Comparison of ENCODE assay signal across 11 cellular contexts in genomic region chr20:51425347-51426106, GRCh38.
A peak's percentile ranks its signal among the peaks of the same experiment; 100 is the strongest.
DNase-seq lines count a peak whose midpoint lies in the region; ATAC-seq and TF ChIP-seq lines count a peak whose summit lies in the region.
"Had no signal": no experiment of that assay in that cellular context is flagged by ENCODE, and none has a peak within 500 bp of the region (broad histone marks: within the 10 kb centered on the region; RNA-seq: fewer than 3 reads in every experiment).

No MANE protein-coding gene starts in this region.

- H3K9me3 Mint-ChIP-seq in activated CD4-positive, alpha-beta T cell treated with anti-CD3 and anti-CD28 coated beads, Interleukin-2, amount 10 ng/mL, durations not matched to agents 24 days and 14 days: no peaks in the 10 kb centered on the region
- H3K9me3 Mint-ChIP-seq in stimulated activated effector memory CD8-positive, alpha-beta T cell treated with anti-CD3 and anti-CD28 coated beads, Interleukin-12 subunit alpha, Interleukin-12 subunit beta, amount 100 ng/mL, for 72 hours: no peaks in the 10 kb centered on the region

- H2AFZ ChIP-seq in mammary epithelial cell (ENCODE audit: low read depth, low read length): no peak overlapping the region

- no peaks in the 10 kb centered on the region for H3K79me2 ChIP-seq in mammary epithelial cell (ENCODE audit: insufficient read depth, low read length)

- BruUV-seq in mammary epithelial cell (replicated peaks; lab: Mats Ljungman, UMichigan): no TSS peak

- TF ChIP-seq CTCF in Peyer's patch (IDR thresholded peaks at IDR 0.05) (no peak), mammary epithelial cell (conservative IDR thresholded peaks at IDR 0.05 in 1 of 2, IDR thresholded peaks at IDR 0.05 in 1 of 2; ENCODE audit: extremely low read depth in 1 of 2, insufficient read depth in 1 of 2, low read depth in 1 of 2, low read length in 2 of 2) (no peak)

- H3K27me3 ChIP-seq in Peyer's patch (no peaks in the 10 kb centered on the region), mammary epithelial cell (ENCODE audit: insufficient read depth, low read length) (no peaks in the 10 kb centered on the region)
- H3K27me3 ChIP-seq: tibial artery had no signal

- CTCF ChIA-PET in mammary epithelial cell (lab: Charles Lee; ENCODE audit: low non-redundant PET): no interaction called here

- no peaks in the 10 kb centered on the region for H4K20me1 ChIP-seq in mammary epithelial cell (ENCODE audit: insufficient read depth, low read length)

- WGBS in mammary epithelial cell (ENCODE audit: low coverage, missing lambda C conversion rate): 88% methylated on average over 14 of the region's 22 CpGs

- H3K4me3 ChIP-seq in Peyer's patch: no peak overlapping the region
- no peak overlapping the region for H3K4me3 ChIP-seq in mammary epithelial cell (replicated peaks in 1 of 3; ENCODE audit: insufficient read depth in 1 of 3, low read depth in 2 of 3, low read length in 3 of 3)
- H3K4me3 ChIP-seq: tibial artery had no signal

- no peak for TF ChIP-seq POLR2A in Peyer's patch (IDR thresholded peaks at IDR 0.05)

- peaks cover 72% of the 10 kb centered on the region for H3K36me3 Mint-ChIP-seq in activated CD4-positive, alpha-beta T cell treated with anti-CD3 and anti-CD28 coated beads, Interleukin-2, amount 10 ng/mL, durations not matched to agents 24 days and 14 days (ENCODE audit: low read depth)
- H3K36me3 Mint-ChIP-seq in stimulated activated effector memory CD8-positive, alpha-beta T cell treated with anti-CD3 and anti-CD28 coated beads, Interleukin-12 subunit alpha, Interleukin-12 subunit beta, amount 100 ng/mL, for 72 hours: peaks cover 99% of the 10 kb centered on the region

- peaks cover 40% of the 10 kb centered on the region for H3K4me1 Mint-ChIP-seq in activated CD4-positive, alpha-beta T cell treated with anti-CD3 and anti-CD28 coated beads, Interleukin-2, amount 10 ng/mL, durations not matched to agents 24 days and 14 days
- H3K4me1 Mint-ChIP-seq in stimulated activated effector memory CD8-positive, alpha-beta T cell treated with anti-CD3 and anti-CD28 coated beads, Interleukin-12 subunit alpha, Interleukin-12 subunit beta, amount 100 ng/mL, for 72 hours: peaks cover 82% of the 10 kb centered on the region

- H3K27ac Mint-ChIP-seq in activated CD4-positive, alpha-beta T cell treated with anti-CD3 and anti-CD28 coated beads, Interleukin-2, amount 10 ng/mL, durations not matched to agents 24 days and 14 days: peak overlapping the region; percentile 29
- peak overlapping the region; percentile 74 for H3K27ac Mint-ChIP-seq in stimulated activated effector memory CD8-positive, alpha-beta T cell treated with anti-CD3 and anti-CD28 coated beads, Interleukin-12 subunit alpha, Interleukin-12 subunit beta, amount 100 ng/mL, for 72 hours

- peaks cover 0 to 27% (median 7%) of the 10 kb centered on the region in 4 donors for H3K4me1 ChIP-seq in Peyer's patch
- no peaks in the 10 kb centered on the region for H3K4me1 ChIP-seq in mammary epithelial cell (ENCODE audit: insufficient read depth, low read length)

- DNase-seq in activated CD4-positive, alpha-beta T cell treated with anti-CD3 and anti-CD28 coated beads, Interleukin-2, amount 10 ng/mL, durations not matched to agents 24 days and 14 days: no peak
- DNase-seq in activated CD4-positive, alpha-beta T cell treated with anti-CD3 and anti-CD28 coated beads for 1 hour: no peak
- DNase-seq in Peyer's patch (peak in 1 of 3 donors; percentile 51), foreskin melanocyte (peak; percentile 98), NCI-H1105 (lab: John Stamatoyannopoulos, UW) (no peak), mammary epithelial cell (no peak), 8988T (no peak)
- peak in 1 of 2 donors; percentile 80 for DNase-seq in stimulated activated effector memory CD8-positive, alpha-beta T cell treated with anti-CD3 and anti-CD28 coated beads, Interleukin-12 subunit alpha, Interleukin-12 subunit beta, amount 100 ng/mL, for 72 hours (ENCODE audit: low spot score in 2 of 2)
- DNase-seq: cortex of kidney, NCI-H2171, tibial artery had no signal

- intact Hi-C loops in activated CD4-positive, alpha-beta T cell treated with anti-CD3 and anti-CD28 coated beads, Interleukin-2, amount 10 ng/mL, durations not matched to agents 24 days and 14 days (cut with micrococcal nuclease): no loop called here
- intact Hi-C loops in mammary epithelial cell (cut with micrococcal nuclease): no loop called here

- no peak overlapping the region for H3K4me3 Mint-ChIP-seq in activated CD4-positive, alpha-beta T cell treated with anti-CD3 and anti-CD28 coated beads, Interleukin-2, amount 10 ng/mL, durations not matched to agents 24 days and 14 days
- H3K4me3 Mint-ChIP-seq in stimulated activated effector memory CD8-positive, alpha-beta T cell treated with anti-CD3 and anti-CD28 coated beads, Interleukin-12 subunit alpha, Interleukin-12 subunit beta, amount 100 ng/mL, for 72 hours: peak overlapping the region; percentile 37

- H3K4me2 ChIP-seq in mammary epithelial cell (ENCODE audit: insufficient read depth, low read depth, low read length): no peak overlapping the region

- peak overlapping the region; percentile 29 to 67 (median 48) for H3K27ac ChIP-seq in Peyer's patch
- H3K27ac ChIP-seq in mammary epithelial cell (ENCODE audit: insufficient read depth, low read depth, low read length): no peak overlapping the region
- H3K27ac ChIP-seq: tibial artery had no signal

- in situ Hi-C loops in mammary epithelial cell (cut with MboI; ENCODE audit: low sequenced_read_pairs in 2 of 2): no loop called here

- dilution Hi-C loops in mammary epithelial cell (cut with HindIII; ENCODE audit: low sequenced_read_pairs): no loop called here

- H3K9me3 ChIP-seq in Peyer's patch (no peaks in the 10 kb centered on the region), mammary epithelial cell (replicated peaks; ENCODE audit: insufficient read depth, low read length) (no peaks in the 10 kb centered on the region)
- H3K9me3 ChIP-seq: tibial artery had no signal

- H3K27me3 Mint-ChIP-seq in activated CD4-positive, alpha-beta T cell treated with anti-CD3 and anti-CD28 coated beads, Interleukin-2, amount 10 ng/mL, durations not matched to agents 24 days and 14 days: no peaks in the 10 kb centered on the region

- H3K9ac ChIP-seq in mammary epithelial cell (ENCODE audit: insufficient read depth, low read length): no peak overlapping the region

- H3K36me3 ChIP-seq in Peyer's patch (peaks cover 0 to 4% (median 0%) of the 10 kb centered on the region in 3 donors), mammary epithelial cell (ENCODE audit: insufficient read depth, low read length) (no peaks in the 10 kb centered on the region)
- H3K36me3 ChIP-seq: tibial artery had no signal

- ATAC-seq in stimulated activated effector memory CD8-positive, alpha-beta T cell treated with anti-CD3 and anti-CD28 coated beads, Interleukin-12 subunit alpha, Interleukin-12 subunit beta, amount 100 ng/mL, for 72 hours: peak; percentile 72
